ENCODE assay signal across 8 cellular contexts in the genomic region with DNA sequence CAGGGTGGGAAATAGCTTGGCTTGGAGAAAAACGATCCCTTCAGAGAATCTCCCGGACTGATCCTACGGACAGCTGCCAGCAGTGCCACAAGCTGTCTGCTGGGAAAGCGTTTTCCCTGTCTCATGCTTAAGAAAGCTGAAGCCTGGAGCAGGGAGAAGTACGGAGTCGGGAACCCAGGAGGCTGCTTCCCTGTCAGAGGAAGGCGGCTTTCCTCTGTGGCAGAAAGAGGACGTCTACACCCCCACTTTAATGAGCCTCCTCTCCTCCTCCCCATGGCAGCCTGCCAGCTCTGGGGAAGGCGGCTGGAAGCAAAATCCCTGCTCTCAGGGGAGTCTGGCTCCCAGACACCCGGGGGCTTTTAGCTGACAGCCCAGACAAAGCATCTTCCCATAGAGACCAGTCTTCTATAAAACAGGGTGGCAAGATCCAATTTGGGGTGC. TPM values are rescaled to one million over a fixed set of nuclear protein-coding genes. Genes with fewer than 3 reads are reported as not detected.
DNase-seq lines count a peak whose midpoint lies in the region; ATAC-seq and TF ChIP-seq lines count a peak whose summit lies in the region.

No MANE protein-coding gene starts in this region.

- no peaks in the 10 kb centered on the region for H3K9me3 Mint-ChIP-seq in activated naive CD4-positive, alpha-beta T cell treated with anti-CD3 and anti-CD28 coated beads, Interleukin-2, amount 10 ng/mL, durations not matched to agents 7 days and 5 days
- peaks cover 10% of the 10 kb centered on the region for H3K9me3 Mint-ChIP-seq in glutamatergic neuron (ENCODE audit: unreplicated experiment)

- no peaks in the 10 kb centered on the region for H3K27me3 Mint-ChIP-seq in activated naive CD4-positive, alpha-beta T cell treated with anti-CD3 and anti-CD28 coated beads, Interleukin-2, amount 10 ng/mL, durations not matched to agents 7 days and 5 days
- H3K27me3 Mint-ChIP-seq in glutamatergic neuron (ENCODE audit: unreplicated experiment) = peaks cover 13% of the 10 kb centered on the region

- peaks cover 97% of the 10 kb centered on the region for H3K4me1 Mint-ChIP-seq in activated naive CD4-positive, alpha-beta T cell treated with anti-CD3 and anti-CD28 coated beads, Interleukin-2, amount 10 ng/mL, durations not matched to agents 7 days and 5 days
- H3K4me1 Mint-ChIP-seq in glutamatergic neuron (ENCODE audit: low read depth, unreplicated experiment) = peaks cover 32% of the 10 kb centered on the region

- TF ChIP-seq CTCF in glutamatergic neuron (IDR thresholded peaks at IDR 0.05; ENCODE audit: partially characterized antibody, unreplicated experiment) = no peak

- CTCF ChIA-PET in activated naive CD4-positive, alpha-beta T cell treated with anti-CD3 and anti-CD28 coated beads, Interleukin-2, amount 10 ng/mL, durations not matched to agents 7 days and 5 days (lab: Charles Lee) = interaction anchor here (1.2 to 7.3 kb wide), 8 partner anchors 10 to 45 kb away, joined by 3 to 57 read pairs (median 12); no protein-coding TSS in a partner anchor

- no peak for DNase-seq in activated naive CD4-positive, alpha-beta T cell treated with anti-CD3 and anti-CD28 coated beads, Interleukin-2, amount 10 ng/mL, durations not matched to agents 7 days and 5 days
- DNase-seq in activated naive CD4-positive, alpha-beta T cell treated with Interleukin-2 at 50 U/mL for 16 hours = no peak
- DNase-seq in OCI-M1 (lab: John Stamatoyannopoulos, UW) (peak; percentile 67), glutamatergic neuron (peak; percentile 59), stromal cell of bone marrow (ENCODE audit: low read depth) (peak; percentile 10)
- DNase-seq in stimulated activated CD4-positive, alpha-beta T cell treated with anti-CD3 and anti-CD28 coated beads, Interleukin-12 subunit alpha, Interleukin-12 subunit beta, amount 100 ng/mL, for 4 hours = no peak
- no peak for DNase-seq in activated CD4-positive, alpha-beta T cell treated with anti-CD3 and anti-CD28 coated beads for 1 hour

- H3K36me3 Mint-ChIP-seq in activated naive CD4-positive, alpha-beta T cell treated with anti-CD3 and anti-CD28 coated beads, Interleukin-2, amount 10 ng/mL, durations not matched to agents 7 days and 5 days = peaks cover 48% of the 10 kb centered on the region
- H3K36me3 Mint-ChIP-seq in glutamatergic neuron (ENCODE audit: unreplicated experiment) = no peaks in the 10 kb centered on the region

- H3K4me3 Mint-ChIP-seq in activated naive CD4-positive, alpha-beta T cell treated with anti-CD3 and anti-CD28 coated beads, Interleukin-2, amount 10 ng/mL, durations not matched to agents 7 days and 5 days = peak overlapping the region; percentile 59
- peak overlapping the region; percentile 77 for H3K4me3 Mint-ChIP-seq in glutamatergic neuron (ENCODE audit: unreplicated experiment)

- no peak for ATAC-seq in GM19328 (IDR thresholded peaks at IDR 0.05; ENCODE audit: unreplicated experiment)

- H3K27ac Mint-ChIP-seq in activated naive CD4-positive, alpha-beta T cell treated with anti-CD3 and anti-CD28 coated beads, Interleukin-2, amount 10 ng/mL, durations not matched to agents 7 days and 5 days = peak overlapping the region; percentile 100
- H3K27ac Mint-ChIP-seq in glutamatergic neuron (ENCODE audit: unreplicated experiment) = peak overlapping the region; percentile 55

RNA-seq across cellular contexts. Expression of a gene that starts 7.3 kb away (rescaled TPM):
- 51.1 TPM for total RNA-seq in glutamatergic neuron (ENCODE audit: unreplicated experiment)

Comparison
In these comparisons a context has a peak if more than half of its experiments do, and no peak if none do; other contexts are left out.
1. DNase-seq: peak in OCI-M1 (single experiment), glutamatergic neuron (single experiment) and stromal cell of bone marrow (single experiment); none in activated naive CD4-positive, alpha-beta T cell treated with anti-CD3 and anti-CD28 coated beads, Interleukin-2, amount 10 ng/mL, durations not matched to agents 7 days and 5 days (single experiment), activated naive CD4-positive, alpha-beta T cell treated with Interleukin-2 at 50 U/mL for 16 hours (single experiment), stimulated activated CD4-positive, alpha-beta T cell treated with anti-CD3 and anti-CD28 coated beads, Interleukin-12 subunit alpha, Interleukin-12 subunit beta, amount 100 ng/mL, for 4 hours (single experiment) and activated CD4-positive, alpha-beta T cell treated with anti-CD3 and anti-CD28 coated beads for 1 hour (single experiment).